In the genomic region with DNA sequence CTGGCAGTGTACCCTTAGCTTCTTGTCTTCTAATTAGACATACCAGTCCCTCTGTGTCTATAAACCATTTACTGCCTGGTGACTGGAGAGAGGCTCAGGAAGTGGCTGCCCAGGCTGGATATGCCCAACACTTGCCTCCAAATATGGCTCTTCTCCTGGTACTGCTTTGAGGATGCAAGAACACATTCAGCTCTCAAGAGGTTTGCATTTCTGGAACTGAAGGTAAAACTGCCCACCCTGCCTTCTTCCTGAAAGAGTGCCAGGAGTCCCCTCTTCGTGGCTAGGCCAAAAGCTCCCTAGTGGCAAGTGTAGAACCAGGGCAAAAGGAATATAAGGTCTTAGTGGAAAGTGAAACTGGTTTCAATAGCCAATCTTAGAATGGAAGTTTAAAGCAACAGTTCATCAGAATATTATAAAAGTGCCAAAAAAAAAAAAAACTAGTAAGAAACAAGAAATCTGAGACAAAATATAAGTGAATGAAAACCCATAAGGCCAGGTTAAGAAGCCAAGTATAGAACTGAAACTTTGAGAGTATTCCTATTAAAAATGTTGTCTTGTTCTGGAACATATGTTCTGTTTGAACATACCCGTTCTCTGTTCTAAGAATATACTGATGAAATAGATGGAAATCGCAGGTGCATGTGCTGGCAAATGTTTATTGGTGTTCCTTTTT, we compare ENCODE assay signal across 11 cellular contexts.
"Had no signal": no experiment of that assay in that cellular context is flagged by ENCODE, and none has a peak within 500 bp of the region (broad histone marks: within the 10 kb centered on the region; RNA-seq: fewer than 3 reads in every experiment).

No MANE protein-coding gene starts in this region.

- ATAC-seq: left colon, right lobe of liver had no signal

- H3K27ac ChIP-seq: brain microvascular endothelial cell, lower lobe of right lung, right lobe of liver had no signal

- DNase-seq: activated CD4-positive, alpha-beta T cell treated with anti-CD3 and anti-CD28 coated beads, Interleukin-2, amount 10 ng/mL, durations not matched to agents 7 days and 5 days; activated CD4-positive, CD25-positive, alpha-beta regulatory T cell; activated CD8-positive, alpha-beta memory T cell treated with anti-CD3 and anti-CD28 coated beads, Interleukin-2, amount 50 U/mL, for 48 hours; activated naive CD8-positive, alpha-beta T cell treated with anti-CD3 and anti-CD28 coated beads, Interleukin-2, amount 10 ng/mL, durations not matched to agents 7 days and 5 days; brain microvascular endothelial cell; effector CD8-positive, alpha-beta T cell; left colon; lower lobe of right lung; right lobe of liver; stimulated activated CD4-positive, alpha-beta T cell treated with anti-CD3 and anti-CD28 coated beads, Interleukin-1b, Interleukin-23, amount 100 ng/mL, for 48 hours had no signal

- H3K36me3 ChIP-seq: brain microvascular endothelial cell, lower lobe of right lung, right lobe of liver, tibial nerve had no signal

- H3K9me3 ChIP-seq: lower lobe of right lung, right lobe of liver, tibial nerve had no signal

- H3K4me3 ChIP-seq: lower lobe of right lung, right lobe of liver, tibial nerve had no signal

- H3K4me1 ChIP-seq: right lobe of liver had no signal

- H3K27me3 ChIP-seq: right lobe of liver, tibial nerve had no signal
